ENCODE assay signal across 14 cellular contexts in the genomic region with DNA sequence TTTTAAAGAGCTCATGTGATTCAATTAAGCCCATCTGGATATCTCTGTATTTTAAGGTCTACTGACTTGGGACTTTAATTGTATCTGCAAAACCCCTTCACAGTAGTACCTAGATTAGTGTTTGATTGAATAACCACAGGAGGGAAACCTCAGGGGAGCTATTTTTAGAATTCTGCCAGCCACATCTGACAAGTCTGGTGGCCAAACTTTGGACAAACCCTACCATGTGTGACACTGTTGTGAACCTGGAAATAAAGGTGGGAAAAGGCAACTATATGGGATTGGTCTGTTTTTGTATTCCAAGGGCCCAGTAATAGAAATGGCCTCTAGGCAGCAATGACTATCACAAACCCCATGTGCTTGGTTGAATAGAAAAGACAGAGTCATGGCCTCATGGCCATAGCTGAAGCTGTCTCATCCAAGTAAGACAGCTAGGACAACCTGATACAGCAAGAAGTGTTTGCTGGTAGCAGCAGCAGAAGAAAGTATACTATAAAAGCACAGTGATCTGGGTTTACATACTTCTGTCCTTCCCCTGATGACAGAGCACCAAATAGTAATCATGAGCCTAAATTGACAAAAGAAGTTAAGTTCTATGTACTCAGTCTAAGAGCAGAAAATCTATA.
A peak's percentile ranks its signal among the peaks of the same experiment; 100 is the strongest.
DNase-seq lines count a peak whose midpoint lies in the region; ATAC-seq, FAIRE-seq and TF ChIP-seq lines count a peak whose summit lies in the region.
"Had no signal": no experiment of that assay in that cellular context is flagged by ENCODE, and none has a peak within 500 bp of the region (broad histone marks: within the 10 kb centered on the region; RNA-seq: fewer than 3 reads in every experiment).

No MANE protein-coding gene starts in this region.

- intact Hi-C loops in GM12878 (cut with micrococcal nuclease; ENCODE audit: unreplicated experiment) = no loop called here

- FAIRE-seq in GM12878 (lab: Jason Lieb, UNC) = peak; percentile 56
- FAIRE-seq: A204.1 had no signal

- no peak overlapping the region for H2AFZ ChIP-seq in GM12878 (ENCODE audit: control insufficient read depth, low read depth, low read length)

- CTCF ChIA-PET in GM12878 (lab: Yijun Ruan, JAX) = interaction anchor here (0.6 to 3.4 kb wide), 12 partner anchors 16 to 723 kb away, joined by 3 to 15 read pairs (median 4); no protein-coding TSS in a partner anchor

- in situ Hi-C loops in GM12878 (cut with MboI) = no loop called here

- H3K4me1 Mint-ChIP-seq in activated T-cell treated with anti-CD3 and anti-CD28 coated beads, Interleukin-2, amount 50 U/mL, for 24 hours (ENCODE audit: low read depth) = peaks cover 19% of the 10 kb centered on the region
- peaks cover 28% of the 10 kb centered on the region for H3K4me1 Mint-ChIP-seq in stimulated activated naive CD8-positive, alpha-beta T cell treated with anti-CD3 and anti-CD28 coated beads, Interleukin-15, Interleukin-2, amounts not matched to agents 100 ng/mL and 50 ng/mL, for 24 hours (ENCODE audit: low read depth)

- DNase-seq in activated T-cell treated with anti-CD3 and anti-CD28 coated beads, Interleukin-2, amount 50 U/mL, for 24 hours = no peak
- no peak for DNase-seq in activated T-cell treated with anti-CD3 and anti-CD28 coated beads, Interleukin-2, amount 50 U/mL, for 48 hours
- DNase-seq in GM12878 (ENCODE audit: low read depth, low spot score) (no peak), HUDEP-2 (lab: John Stamatoyannopoulos, UW; ENCODE audit: unreplicated experiment in 76 of 76) (no peak)
- DNase-seq in NK-92 treated with Interleukin-12 subunit alpha and Interleukin-12 subunit beta, amount 100 ng/mL, for 24 hours (lab: John Stamatoyannopoulos, UW) = no peak
- DNase-seq in activated naive CD4-positive, alpha-beta T cell treated with anti-CD3 and anti-CD28 coated beads, Interleukin-2, amount 50 U/mL, for 16 hours = no peak
- DNase-seq: activated CD4-positive, alpha-beta T cell treated with anti-CD3 and anti-CD28 coated beads, Interleukin-2, amount 50 U/mL, for 48 hours; erythroblast; Karpas-422; NCI-H510A had no signal

- peaks cover 2% of the 10 kb centered on the region for H3K9me3 Mint-ChIP-seq in activated T-cell treated with anti-CD3 and anti-CD28 coated beads, Interleukin-2, amount 50 U/mL, for 24 hours
- H3K9me3 Mint-ChIP-seq in stimulated activated naive CD8-positive, alpha-beta T cell treated with anti-CD3 and anti-CD28 coated beads, Interleukin-15, Interleukin-2, amounts not matched to agents 100 ng/mL and 50 ng/mL, for 24 hours = no peaks in the 10 kb centered on the region

- peaks cover 13% of the 10 kb centered on the region for H3K36me3 Mint-ChIP-seq in activated T-cell treated with anti-CD3 and anti-CD28 coated beads, Interleukin-2, amount 50 U/mL, for 24 hours (ENCODE audit: low read depth)
- peaks cover 6% of the 10 kb centered on the region for H3K36me3 Mint-ChIP-seq in stimulated activated naive CD8-positive, alpha-beta T cell treated with anti-CD3 and anti-CD28 coated beads, Interleukin-15, Interleukin-2, amounts not matched to agents 100 ng/mL and 50 ng/mL, for 24 hours (ENCODE audit: low read depth)

- TF ChIP-seq EP300 in GM12878 (IDR thresholded peaks at IDR 0.05; ENCODE audit: borderline replicate concordance in 1 of 2, control insufficient read depth in 1 of 2, low read depth in 2 of 2, low read length in 2 of 2) = peak in 1 of 2 experiments; percentile 38; a peak in 1 of 4 replicates

- TF ChIP-seq RAD21 in GM12878 (IDR thresholded peaks at IDR 0.05; ENCODE audit: insufficient read depth, low read depth, low read length) = no peak

- H3K4me1 ChIP-seq in HUES48 (ENCODE audit: control insufficient read depth, insufficient read depth, low read length) (no peaks in the 10 kb centered on the region; the same call in 1 of the 2 replicates), GM12878 (ENCODE audit: control insufficient read depth, insufficient read depth, low read length) (peaks cover 5% of the 10 kb centered on the region; the same call in 1 of the 2 replicates)

- RAD21 ChIA-PET in GM12878 (lab: Charles Lee; ENCODE audit: unreplicated experiment) = interaction anchor here (0.7 to 2.7 kb wide), 5 partner anchors 33 to 64 kb away, joined by 3 to 10 read pairs (median 3); no protein-coding TSS in a partner anchor

- H3K79me2 ChIP-seq in GM12878 (ENCODE audit: control insufficient read depth, insufficient read depth, low read length) = no peaks in the 10 kb centered on the region

- H3K27ac ChIP-seq in HUES48 (ENCODE audit: low read depth, low read length) = peak overlapping the region; percentile 2
- no peak overlapping the region for H3K27ac ChIP-seq in GM12878 (ENCODE audit: control insufficient read depth, insufficient read depth)

- no peaks in the 10 kb centered on the region for H3K27me3 ChIP-seq in HUES48 (ENCODE audit: control insufficient read depth, insufficient read depth, low read length)
- H3K27me3 ChIP-seq in GM12878 (replicated peaks in 1 of 2; ENCODE audit: control insufficient read depth in 2 of 2, insufficient read depth in 2 of 2, low read length in 1 of 2) = no peaks in the 10 kb centered on the region

- H3K9ac ChIP-seq in HUES48 (ENCODE audit: low read depth, low read length) (no peak overlapping the region), GM12878 (ENCODE audit: control insufficient read depth, insufficient read depth, low read length) (no peak overlapping the region)

- SMC1A ChIA-PET in GM12878 (lab: Charles Lee; ENCODE audit: uncharacterized antibody, unreplicated experiment) = interaction anchor here (0.7 to 2.7 kb wide), 12 partner anchors 14 to 1230 kb away, joined by 3 to 15 read pairs (median 4); no protein-coding TSS in a partner anchor

- POLR2A ChIA-PET in GM12878 (lab: Charles Lee) = no interaction called here

- H3K36me3 ChIP-seq in HUES48 (ENCODE audit: control insufficient read depth, insufficient read depth, low read length) (no peaks in the 10 kb centered on the region), GM12878 (ENCODE audit: control insufficient read depth in 2 of 2, insufficient read depth in 2 of 2, low read length in 1 of 2) (no peaks in the 10 kb centered on the region)

- no peaks in the 10 kb centered on the region for H3K27me3 Mint-ChIP-seq in activated T-cell treated with anti-CD3 and anti-CD28 coated beads, Interleukin-2, amount 50 U/mL, for 24 hours
- H3K27me3 Mint-ChIP-seq in stimulated activated naive CD8-positive, alpha-beta T cell treated with anti-CD3 and anti-CD28 coated beads, Interleukin-15, Interleukin-2, amounts not matched to agents 100 ng/mL and 50 ng/mL, for 24 hours = no peaks in the 10 kb centered on the region

- no TSS peak for BruUV-seq in GM12878 (replicated peaks; lab: Mats Ljungman, UMichigan)

- ATAC-seq in GM12878 = peak; percentile 82

- H3K27ac Mint-ChIP-seq in activated T-cell treated with anti-CD3 and anti-CD28 coated beads, Interleukin-2, amount 50 U/mL, for 24 hours = peak overlapping the region; percentile 8
- H3K27ac Mint-ChIP-seq in stimulated activated naive CD8-positive, alpha-beta T cell treated with anti-CD3 and anti-CD28 coated beads, Interleukin-15, Interleukin-2, amounts not matched to agents 100 ng/mL and 50 ng/mL, for 24 hours = peak overlapping the region; percentile 67

- H3K4me3 ChIP-seq in HUES48 (ENCODE audit: low read depth, low read length) = no peak overlapping the region
- H3K4me3 ChIP-seq in GM12878 = no peak overlapping the region

- no peak for TF ChIP-seq POLR2A in GM12878 (IDR thresholded peaks at IDR 0.05; ENCODE audit: low read depth, low read length)

- no peak for TF ChIP-seq CTCF in GM12878 (IDR thresholded peaks at IDR 0.05 in 2 of 3, conservative IDR thresholded peaks at IDR 0.05 in 1 of 3; ENCODE audit: control insufficient read depth in 2 of 3, extremely low read depth in 1 of 3, insufficient read depth in 1 of 3, low read depth in 3 of 3, low read length in 3 of 3)

- no peaks in the 10 kb centered on the region for H3K9me3 ChIP-seq in HUES48 (ENCODE audit: control insufficient read depth, insufficient read depth, low read length)
- no peaks in the 10 kb centered on the region; the same call in 2 of the 3 replicates for H3K9me3 ChIP-seq in GM12878 (replicated peaks; ENCODE audit: control insufficient read depth, insufficient read depth, low read length)

- H3K4me2 ChIP-seq in GM12878 (ENCODE audit: control insufficient read depth, insufficient read depth) = no peak overlapping the region

- H3K4me3 Mint-ChIP-seq in activated T-cell treated with anti-CD3 and anti-CD28 coated beads, Interleukin-2, amount 50 U/mL, for 24 hours = no peak overlapping the region
- no peak overlapping the region for H3K4me3 Mint-ChIP-seq in stimulated activated naive CD8-positive, alpha-beta T cell treated with anti-CD3 and anti-CD28 coated beads, Interleukin-15, Interleukin-2, amounts not matched to agents 100 ng/mL and 50 ng/mL, for 24 hours
- H3K4me3 Mint-ChIP-seq: neural crest cell had no signal

- H4K20me1 ChIP-seq in GM12878 (ENCODE audit: control insufficient read depth, insufficient read depth) = no peaks in the 10 kb centered on the region

TF ChIP-seq in GM12878, 131 proteins besides CTCF, POLR2A, EP300 and RAD21 (continues in another document):
- TF ChIP-seq RUNX3 (IDR thresholded peaks at IDR 0.05; ENCODE audit: low read length) = peak; percentile 79
- TF ChIP-seq, protein P1, sequence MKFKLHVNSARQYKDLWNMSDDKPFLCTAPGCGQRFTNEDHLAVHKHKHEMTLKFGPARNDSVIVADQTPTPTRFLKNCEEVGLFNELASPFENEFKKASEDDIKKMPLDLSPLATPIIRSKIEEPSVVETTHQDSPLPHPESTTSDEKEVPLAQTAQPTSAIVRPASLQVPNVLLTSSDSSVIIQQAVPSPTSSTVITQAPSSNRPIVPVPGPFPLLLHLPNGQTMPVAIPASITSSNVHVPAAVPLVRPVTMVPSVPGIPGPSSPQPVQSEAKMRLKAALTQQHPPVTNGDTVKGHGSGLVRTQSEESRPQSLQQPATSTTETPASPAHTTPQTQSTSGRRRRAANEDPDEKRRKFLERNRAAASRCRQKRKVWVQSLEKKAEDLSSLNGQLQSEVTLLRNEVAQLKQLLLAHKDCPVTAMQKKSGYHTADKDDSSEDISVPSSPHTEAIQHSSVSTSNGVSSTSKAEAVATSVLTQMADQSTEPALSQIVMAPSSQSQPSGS (IDR thresholded peaks at IDR 0.05; ENCODE audit: low read length) = 0 out of 2 replicates have a peak, but pooled peaks have one; percentile 19
- TF ChIP-seq IKZF2 (IDR thresholded peaks at IDR 0.05) = peak; percentile 62 to 67; a peak in 3 of 4 replicates
- TF ChIP-seq MTA3 (IDR thresholded peaks at IDR 0.05; ENCODE audit: borderline replicate concordance, low read length) = no peak
- no peak for TF ChIP-seq POLR2AphosphoS5 (IDR thresholded peaks at IDR 0.05; ENCODE audit: low read length)
- no peak for TF ChIP-seq SP1 (IDR thresholded peaks at IDR 0.05; ENCODE audit: low read depth, low read length)
